In genomic region chr16:28131210-28131609, GRCh38 we compare ENCODE assay signal across 15 cellular contexts.
DNase-seq lines count a peak whose midpoint lies in the region; ATAC-seq and TF ChIP-seq lines count a peak whose summit lies in the region.
"Had no signal": no experiment of that assay in that cellular context is flagged by ENCODE, and none has a peak within 500 bp of the region (broad histone marks: within the 10 kb centered on the region; RNA-seq: fewer than 3 reads in every experiment).

No MANE protein-coding gene starts in this region.

- H3K4me3 Mint-ChIP-seq in activated T-cell treated with anti-CD3 and anti-CD28 coated beads, Interleukin-2, amount 50 U/mL, for 24 hours = no peak overlapping the region
- H3K4me3 Mint-ChIP-seq in activated T-cell treated with anti-CD3 and anti-CD28 coated beads, Interleukin-2, amount 50 U/mL, for 4 hours = no peak overlapping the region
- H3K4me3 Mint-ChIP-seq in chondrocyte (ENCODE audit: unreplicated experiment) = no peak overlapping the region
- no peak overlapping the region for H3K4me3 Mint-ChIP-seq in naive thymus-derived CD4-positive, alpha-beta T cell
- H3K4me3 Mint-ChIP-seq: CD4-positive, alpha-beta memory T cell; T-helper 1 cell treated with Interleukin-12 subunit alpha and Interleukin-12 subunit beta and Interleukin-4 antibody, amounts not matched to agents 30 μg/mL and 1 μg/mL, for 36 hours had no signal

- peaks cover 99% of the 10 kb centered on the region for H3K36me3 Mint-ChIP-seq in activated T-cell treated with anti-CD3 and anti-CD28 coated beads, Interleukin-2, amount 50 U/mL, for 24 hours (ENCODE audit: low read depth)
- peaks cover 62% of the 10 kb centered on the region for H3K36me3 Mint-ChIP-seq in activated T-cell treated with anti-CD3 and anti-CD28 coated beads, Interleukin-2, amount 50 U/mL, for 4 hours (ENCODE audit: insufficient read depth)
- H3K36me3 Mint-ChIP-seq in chondrocyte (ENCODE audit: low read depth) = peaks cover 34% of the 10 kb centered on the region
- H3K36me3 Mint-ChIP-seq in naive thymus-derived CD4-positive, alpha-beta T cell = peaks cover 7 to 79% (median 34%) of the 10 kb centered on the region in 5 donors

- CTCF ChIA-PET in naive thymus-derived CD4-positive, alpha-beta T cell (lab: Charles Lee) = interaction anchor here (12.3 kb wide), 1 partner anchor 88 kb away, joined by 168 read pairs; no protein-coding TSS in a partner anchor

- DNase-seq in activated T-cell treated with anti-CD3 and anti-CD28 coated beads, Interleukin-2, amount 50 U/mL, for 24 hours = no peak
- DNase-seq in activated T-cell treated with anti-CD3 and anti-CD28 coated beads, Interleukin-2, amount 50 U/mL, for 4 hours = no peak
- DNase-seq in chondrocyte (ENCODE audit: low spot score) = no peak
- no peak for DNase-seq in naive thymus-derived CD4-positive, alpha-beta T cell
- no peak for DNase-seq in thoracic aorta (ENCODE audit: low spot score)
- no peak for DNase-seq in central memory CD4-positive, alpha-beta T cell
- no peak for DNase-seq in stimulated activated CD4-positive, alpha-beta T cell treated with anti-CD3 and anti-CD28 coated beads, Interleukin-2, amount 100 ng/mL, for 48 hours
- no peak for DNase-seq in stimulated activated CD8-positive, alpha-beta memory T cell treated with anti-CD3 and anti-CD28 coated beads, Interleukin-4, amount 100 ng/mL, for 48 hours
- DNase-seq: 8988T; activated CD4-positive, CD25-positive, alpha-beta regulatory T cell treated with anti-CD3 and anti-CD28 coated beads, Interleukin-2, amount 50 U/mL, for 72 hours; CD4-positive, alpha-beta memory T cell; EL; NCI-H2107; stimulated activated naive CD4-positive, alpha-beta T cell had no signal

- H3K9me3 Mint-ChIP-seq in activated T-cell treated with anti-CD3 and anti-CD28 coated beads, Interleukin-2, amount 50 U/mL, for 24 hours = no peaks in the 10 kb centered on the region
- H3K9me3 Mint-ChIP-seq in activated T-cell treated with anti-CD3 and anti-CD28 coated beads, Interleukin-2, amount 50 U/mL, for 4 hours = no peaks in the 10 kb centered on the region
- H3K9me3 Mint-ChIP-seq in chondrocyte (ENCODE audit: low read depth) = no peaks in the 10 kb centered on the region
- peaks cover 0 to 1% (median 0%) of the 10 kb centered on the region in 11 donors for H3K9me3 Mint-ChIP-seq in naive thymus-derived CD4-positive, alpha-beta T cell
- H3K9me3 Mint-ChIP-seq: CD4-positive, alpha-beta memory T cell; T-helper 1 cell treated with Interleukin-12 subunit alpha and Interleukin-12 subunit beta and Interleukin-4 antibody, amounts not matched to agents 30 μg/mL and 1 μg/mL, for 36 hours had no signal

- no peaks in the 10 kb centered on the region for H3K27me3 ChIP-seq in naive thymus-derived CD4-positive, alpha-beta T cell (ENCODE audit: control insufficient read depth in 2 of 2, insufficient read depth in 2 of 2, low read length in 2 of 2)
- H3K27me3 ChIP-seq in thoracic aorta (replicated peaks; ENCODE audit: insufficient read depth) = no peaks in the 10 kb centered on the region

- no peaks in the 10 kb centered on the region for H3K9me3 ChIP-seq in naive thymus-derived CD4-positive, alpha-beta T cell (ENCODE audit: control insufficient read depth in 2 of 3, low read length in 3 of 3)
- H3K9me3 ChIP-seq in thoracic aorta = no peaks in the 10 kb centered on the region

- TF ChIP-seq CTCF in chondrocyte (IDR thresholded peaks at IDR 0.05) (no peak), thoracic aorta (IDR thresholded peaks at IDR 0.05) (no peak)

- H3K4me1 Mint-ChIP-seq in activated T-cell treated with anti-CD3 and anti-CD28 coated beads, Interleukin-2, amount 50 U/mL, for 24 hours (ENCODE audit: low read depth) = peaks cover 26% of the 10 kb centered on the region
- H3K4me1 Mint-ChIP-seq in activated T-cell treated with anti-CD3 and anti-CD28 coated beads, Interleukin-2, amount 50 U/mL, for 4 hours (ENCODE audit: low read depth) = peaks cover 11% of the 10 kb centered on the region
- H3K4me1 Mint-ChIP-seq in chondrocyte (ENCODE audit: low read depth) = peaks cover 11% of the 10 kb centered on the region
- H3K4me1 Mint-ChIP-seq in naive thymus-derived CD4-positive, alpha-beta T cell = peaks cover 10 to 47% (median 34%) of the 10 kb centered on the region in 7 donors

- peaks cover 0 to 7% of the 10 kb centered on the region in 2 donors for H3K4me1 ChIP-seq in naive thymus-derived CD4-positive, alpha-beta T cell (ENCODE audit: control insufficient read depth in 2 of 2, insufficient read depth in 2 of 2, low read length in 2 of 2)
- H3K4me1 ChIP-seq in thoracic aorta (ENCODE audit: control insufficient read depth in 1 of 2, low read depth in 2 of 2) = peaks cover 0 to 15% of the 10 kb centered on the region in 2 donors

- no peak overlapping the region for H3K27ac ChIP-seq in naive thymus-derived CD4-positive, alpha-beta T cell (ENCODE audit: low read depth, low read length)
- peak overlapping the region; percentile 3 to 77 for H3K27ac ChIP-seq in thoracic aorta

- POLR2A ChIA-PET in naive thymus-derived CD4-positive, alpha-beta T cell (lab: Charles Lee) = interaction anchor here (0.6 to 1.4 kb wide), 2 partner anchors 56 to 121 kb away, joined by 3 to 4 read pairs; no protein-coding TSS in a partner anchor

- H3K27me3 Mint-ChIP-seq in activated T-cell treated with anti-CD3 and anti-CD28 coated beads, Interleukin-2, amount 50 U/mL, for 24 hours = no peaks in the 10 kb centered on the region
- H3K27me3 Mint-ChIP-seq in activated T-cell treated with anti-CD3 and anti-CD28 coated beads, Interleukin-2, amount 50 U/mL, for 4 hours (ENCODE audit: low read depth) = no peaks in the 10 kb centered on the region
- H3K27me3 Mint-ChIP-seq in chondrocyte (ENCODE audit: low read depth) = no peaks in the 10 kb centered on the region
- no peaks in the 10 kb centered on the region for H3K27me3 Mint-ChIP-seq in naive thymus-derived CD4-positive, alpha-beta T cell
- H3K27me3 Mint-ChIP-seq: CD4-positive, alpha-beta memory T cell had no signal

- H3K27ac Mint-ChIP-seq in activated T-cell treated with anti-CD3 and anti-CD28 coated beads, Interleukin-2, amount 50 U/mL, for 24 hours = peak overlapping the region; percentile 38
- peak overlapping the region; percentile 70 for H3K27ac Mint-ChIP-seq in chondrocyte (ENCODE audit: unreplicated experiment)
- peak overlapping the region in 6 of 9 donors; percentile 68 to 86 (median 70) for H3K27ac Mint-ChIP-seq in naive thymus-derived CD4-positive, alpha-beta T cell
- H3K27ac Mint-ChIP-seq: T-helper 1 cell treated with Interleukin-12 subunit alpha and Interleukin-12 subunit beta and Interleukin-4 antibody, amounts not matched to agents 30 μg/mL and 1 μg/mL, for 36 hours had no signal

- no peak for ATAC-seq in activated T-cell treated with anti-CD3 and anti-CD28 coated beads, Interleukin-2, amount 50 U/mL, for 4 hours
- no peak for ATAC-seq in naive thymus-derived CD4-positive, alpha-beta T cell
- ATAC-seq in thoracic aorta (ENCODE audit: insufficient number of reproducible peaks, low FRiP score, low read depth) = no peak

- intact Hi-C loops in naive thymus-derived CD4-positive, alpha-beta T cell (cut with micrococcal nuclease) = no loop called here

- H3K4me3 ChIP-seq in naive thymus-derived CD4-positive, alpha-beta T cell (ENCODE audit: low read length) = no peak overlapping the region
- H3K4me3 ChIP-seq in thoracic aorta = no peak overlapping the region

- peaks cover 35 to 96% (median 49%) of the 10 kb centered on the region in 3 experiments for H3K36me3 ChIP-seq in naive thymus-derived CD4-positive, alpha-beta T cell (ENCODE audit: control insufficient read depth in 2 of 3, insufficient read depth in 3 of 3, low read length in 3 of 3)
- H3K36me3 ChIP-seq in thoracic aorta = peaks cover 39% of the 10 kb centered on the region
